ENCODE assay signal across 16 cellular contexts in genomic region chr9:96604005-96604320, GRCh38. TPM values are rescaled to one million over a fixed set of nuclear protein-coding genes. Genes with fewer than 3 reads are reported as not detected.
DNase-seq lines count a peak whose midpoint lies in the region; ATAC-seq and TF ChIP-seq lines count a peak whose summit lies in the region.
"Had no signal": no experiment of that assay in that cellular context is flagged by ENCODE, and none has a peak within 500 bp of the region (broad histone marks: within the 10 kb centered on the region; RNA-seq: fewer than 3 reads in every experiment).

No MANE protein-coding gene starts in this region.

- H3K27ac Mint-ChIP-seq in endothelial cell (ENCODE audit: unreplicated experiment), result no peak overlapping the region
- H3K27ac Mint-ChIP-seq: activated CD4-positive, alpha-beta memory T cell treated with anti-CD3 and anti-CD28 coated beads, Interleukin-2, amount 10 ng/mL, durations not matched to agents 7 days and 5 days had no signal

- no peaks in the 10 kb centered on the region for H3K9me3 Mint-ChIP-seq in endothelial cell (ENCODE audit: unreplicated experiment)
- H3K9me3 Mint-ChIP-seq: activated CD4-positive, alpha-beta memory T cell treated with anti-CD3 and anti-CD28 coated beads, Interleukin-2, amount 10 ng/mL, durations not matched to agents 7 days and 5 days had no signal

- peak; percentile 39 for DNase-seq in AG08396 (ENCODE audit: low spot score)
- peak in 1 of 2 donors; percentile 77 for DNase-seq in ascending aorta (ENCODE audit: low spot score in 2 of 2)
- no peak for DNase-seq in left ventricle myocardium inferior
- DNase-seq in sciatic nerve (ENCODE audit: low spot score), result no peak
- no peak for DNase-seq in endothelial cell (ENCODE audit: low spot score)
- DNase-seq in D341Med (ENCODE audit: low spot score), result no peak
- DNase-seq: ACHN; activated CD4-positive, alpha-beta memory T cell treated with anti-CD3 and anti-CD28 coated beads, Interleukin-2, amount 10 ng/mL, durations not matched to agents 7 days and 5 days; activated naive CD4-positive, alpha-beta T cell treated with Interleukin-2 at 50 U/mL for 16 hours; NCI-H187; T1000 had no signal

- H3K4me3 ChIP-seq in ascending aorta (no peak overlapping the region), left ventricle myocardium inferior (peak overlapping the region; percentile 33)
- H3K4me3 ChIP-seq: K562, skin epidermis, tibial nerve had no signal

- peak; percentile 93 for ATAC-seq in sciatic nerve
- no peak for ATAC-seq in HG03565 (IDR thresholded peaks at IDR 0.05; ENCODE audit: unreplicated experiment)
- no peak for ATAC-seq in HG03045 (IDR thresholded peaks at IDR 0.05; ENCODE audit: unreplicated experiment)
- ATAC-seq: K562 had no signal

- H3K4me1 ChIP-seq in ascending aorta (peaks cover 0 to 15% of the 10 kb centered on the region in 2 donors), left ventricle myocardium inferior (peaks cover 42% of the 10 kb centered on the region)
- H3K4me1 ChIP-seq: tibial nerve had no signal

- H3K4me3 Mint-ChIP-seq in endothelial cell (ENCODE audit: unreplicated experiment), result no peak overlapping the region
- H3K4me3 Mint-ChIP-seq: activated CD4-positive, alpha-beta memory T cell treated with anti-CD3 and anti-CD28 coated beads, Interleukin-2, amount 10 ng/mL, durations not matched to agents 7 days and 5 days had no signal

- H3K36me3 ChIP-seq in ascending aorta (no peaks in the 10 kb centered on the region), left ventricle myocardium inferior (no peaks in the 10 kb centered on the region)
- H3K36me3 ChIP-seq: tibial nerve had no signal

- TF ChIP-seq CTCF in ascending aorta (IDR thresholded peaks at IDR 0.05), result no peak
- TF ChIP-seq CTCF in left ventricle myocardium inferior (IDR thresholded peaks at IDR 0.05; ENCODE audit: borderline replicate concordance), result no peak
- TF ChIP-seq CTCF in endothelial cell (IDR thresholded peaks at IDR 0.05; ENCODE audit: unreplicated experiment), result no peak

- H3K27ac ChIP-seq in ascending aorta (peak overlapping the region; percentile 42 to 45), left ventricle myocardium inferior (replicated peaks) (peak overlapping the region; percentile 74)

- H3K9me3 ChIP-seq in ascending aorta (no peaks in the 10 kb centered on the region), left ventricle myocardium inferior (replicated peaks) (no peaks in the 10 kb centered on the region)
- H3K9me3 ChIP-seq: tibial nerve had no signal

- H3K36me3 Mint-ChIP-seq in endothelial cell (ENCODE audit: low read depth, unreplicated experiment), result no peaks in the 10 kb centered on the region

- H3K27me3 Mint-ChIP-seq in endothelial cell (ENCODE audit: unreplicated experiment), result peaks cover 2% of the 10 kb centered on the region

- H3K27me3 ChIP-seq in ascending aorta, result no peaks in the 10 kb centered on the region
- no peaks in the 10 kb centered on the region for H3K27me3 ChIP-seq in left ventricle myocardium inferior (ENCODE audit: low read depth)
- H3K27me3 ChIP-seq: tibial nerve had no signal

- intact Hi-C loops in ascending aorta (cut with DNase I), result no loop called here
- intact Hi-C loops in left ventricle myocardium inferior (cut with micrococcal nuclease), result no loop called here
- intact Hi-C loops in sciatic nerve (cut with DNase I), result no loop called here

- peaks cover 14% of the 10 kb centered on the region for H3K4me1 Mint-ChIP-seq in endothelial cell (ENCODE audit: unreplicated experiment)
- H3K4me1 Mint-ChIP-seq: activated CD4-positive, alpha-beta memory T cell treated with anti-CD3 and anti-CD28 coated beads, Interleukin-2, amount 10 ng/mL, durations not matched to agents 7 days and 5 days had no signal

RNA-seq across cellular contexts. Expression of gene CDC14B, which starts 15.7 kb away (rescaled TPM):
- total RNA-seq in ascending aorta (47.8 TPM), left ventricle myocardium inferior (26.4 TPM), sciatic nerve (45.1 TPM), endothelial cell (ENCODE audit: unreplicated experiment) (21.4 TPM)

RNA-seq across cellular contexts. Expression of gene PRXL2C, which starts 51.2 kb away (rescaled TPM):
- total RNA-seq in ascending aorta, result 32.4 TPM
- total RNA-seq in left ventricle myocardium inferior, result 26.8 TPM
- 21.0 TPM for total RNA-seq in sciatic nerve
- total RNA-seq in endothelial cell (ENCODE audit: unreplicated experiment), result 17.5 TPM
